In the genomic region with DNA sequence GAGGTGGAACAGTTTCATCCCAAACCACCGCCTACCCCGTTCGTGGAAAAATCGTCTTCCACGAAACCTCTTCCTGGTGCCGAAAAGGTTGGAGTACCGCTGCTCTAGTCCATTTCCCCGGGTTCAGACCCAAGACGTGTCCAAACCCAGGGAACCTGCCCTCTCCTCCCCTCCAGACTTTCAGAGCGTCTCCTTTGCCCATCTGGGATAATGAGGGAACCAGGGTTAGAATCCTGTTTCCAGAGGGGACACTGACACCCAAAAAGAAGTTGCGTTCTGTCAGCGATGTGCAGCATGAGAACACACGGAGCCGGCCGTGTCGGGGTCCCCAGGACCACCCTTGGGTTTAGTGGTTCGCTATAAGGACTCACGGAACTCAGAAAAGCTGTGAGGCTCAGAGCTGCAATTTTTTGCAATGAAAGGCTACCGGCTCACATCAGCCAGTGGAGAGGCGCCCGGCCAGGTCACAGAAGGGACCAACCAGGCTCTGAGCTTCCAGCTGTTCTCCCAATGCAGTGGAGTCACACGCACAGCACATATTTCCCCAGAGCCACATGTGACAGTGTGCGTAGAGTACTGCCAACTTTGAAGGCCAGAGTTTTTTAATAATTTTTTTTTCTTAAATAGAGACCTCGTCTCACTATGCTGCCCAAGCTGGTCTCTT, we compare ENCODE assay signal across 1 cellular context.
TF ChIP-seq lines count a peak whose summit lies in the region.

No MANE protein-coding gene starts in this region.

TF ChIP-seq in K562, 482 proteins besides CTCF, POLR2A, EP300 and RAD21:
- no peak for TF ChIP-seq NRF1 (conservative IDR thresholded peaks at IDR 0.05 in 1 of 2, IDR thresholded peaks at IDR 0.05 in 1 of 2)
- TF ChIP-seq, protein P1, sequence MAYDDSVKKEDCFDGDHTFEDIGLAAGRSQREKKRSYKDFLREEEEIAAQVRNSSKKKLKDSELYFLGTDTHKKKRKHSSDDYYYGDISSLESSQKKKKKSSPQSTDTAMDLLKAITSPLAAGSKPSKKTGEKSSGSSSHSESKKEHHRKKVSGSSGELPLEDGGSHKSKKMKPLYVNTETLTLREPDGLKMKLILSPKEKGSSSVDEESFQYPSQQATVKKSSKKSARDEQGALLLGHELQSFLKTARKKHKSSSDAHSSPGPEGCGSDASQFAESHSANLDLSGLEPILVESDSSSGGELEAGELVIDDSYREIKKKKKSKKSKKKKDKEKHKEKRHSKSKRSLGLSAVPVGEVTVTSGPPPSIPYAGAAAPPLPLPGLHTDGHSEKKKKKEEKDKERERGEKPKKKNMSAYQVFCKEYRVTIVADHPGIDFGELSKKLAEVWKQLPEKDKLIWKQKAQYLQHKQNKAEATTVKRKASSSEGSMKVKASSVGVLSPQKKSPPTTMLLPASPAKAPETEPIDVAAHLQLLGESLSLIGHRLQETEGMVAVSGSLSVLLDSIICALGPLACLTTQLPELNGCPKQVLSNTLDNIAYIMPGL (CRISPR knock-in tag; IDR thresholded peaks at IDR 0.05) = 0 out of 2 replicates have a peak, but pooled peaks have one; percentile 64
